ENCODE assay signal across 17 cellular contexts in the genomic region with DNA sequence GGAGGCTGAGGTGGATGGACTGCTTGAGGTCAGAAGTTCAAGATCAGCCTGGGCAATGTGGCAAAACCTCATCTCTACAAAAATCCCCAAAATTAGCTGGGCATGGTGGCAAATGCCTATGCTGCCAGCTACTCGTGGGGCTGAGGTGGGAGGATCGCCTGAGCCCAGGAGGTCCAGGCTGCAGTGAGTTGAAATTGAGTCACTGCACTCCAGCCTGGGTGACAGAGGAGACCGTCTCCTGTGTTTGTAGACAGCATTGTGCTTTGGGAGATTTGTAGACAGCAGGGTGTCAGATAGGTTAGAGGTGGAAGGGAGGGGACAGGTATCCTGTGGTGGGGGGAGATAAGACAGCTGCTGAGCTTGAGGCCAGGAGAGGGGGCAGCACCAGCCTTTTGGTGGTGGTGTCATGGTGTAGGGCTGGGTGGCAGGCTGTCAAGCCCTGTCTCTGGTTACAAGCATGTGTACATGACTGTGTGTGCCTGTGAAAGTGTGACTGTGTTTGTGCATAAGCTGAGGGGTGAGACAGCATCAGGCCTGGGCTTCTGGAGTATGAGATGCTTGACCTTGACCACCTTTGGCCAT. TPM values are rescaled to one million over a fixed set of nuclear protein-coding genes. Genes with fewer than 3 reads are reported as not detected.
A peak's percentile ranks its signal among the peaks of the same experiment; 100 is the strongest.
DNase-seq lines count a peak whose midpoint lies in the region; ATAC-seq and TF ChIP-seq lines count a peak whose summit lies in the region.
"Had no signal": no experiment of that assay in that cellular context is flagged by ENCODE, and none has a peak within 500 bp of the region (broad histone marks: within the 10 kb centered on the region; RNA-seq: fewer than 3 reads in every experiment).

No MANE protein-coding gene starts in this region.

- no peak overlapping the region for H4K8ac ChIP-seq in mesenchymal stem cell (ENCODE audit: low read length)

- no peak for TF ChIP-seq CTCF in cardiac muscle cell (IDR thresholded peaks at IDR 0.05; ENCODE audit: low read depth, low read length)
- 0 out of 2 replicates have a peak, but pooled peaks have one; percentile 8 for TF ChIP-seq CTCF in WERI-Rb-1 (IDR thresholded peaks at IDR 0.05; ENCODE audit: low read depth, low read length)
- no peak for TF ChIP-seq CTCF in colonic mucosa (IDR thresholded peaks at IDR 0.05)

- H2AK5ac ChIP-seq in mesenchymal stem cell (ENCODE audit: low read length, severe bottlenecking): no peak overlapping the region

- no peak overlapping the region for H3K23ac ChIP-seq in mesenchymal stem cell (ENCODE audit: low read length in 2 of 2)

- no peak overlapping the region for H2BK5ac ChIP-seq in mesenchymal stem cell (ENCODE audit: low read depth, low read length, poor library complexity, severe bottlenecking)

- H3K9me3 Mint-ChIP-seq in stimulated activated effector memory CD8-positive, alpha-beta T cell treated with anti-CD3 and anti-CD28 coated beads, Interleukin-12 subunit alpha, Interleukin-12 subunit beta, amount 100 ng/mL, for 72 hours: no peaks in the 10 kb centered on the region
- H3K9me3 Mint-ChIP-seq: CD4-positive, CD25-positive, alpha-beta regulatory T cell; HFFc6; IgD-negative memory B cell had no signal

- no peaks in the 10 kb centered on the region for H3K9me3 ChIP-seq in cardiac muscle cell (ENCODE audit: low read depth)
- H3K9me3 ChIP-seq in right cardiac atrium (ENCODE audit: control insufficient read depth, low read length): no peaks in the 10 kb centered on the region
- no peaks in the 10 kb centered on the region for H3K9me3 ChIP-seq in WERI-Rb-1 (ENCODE audit: severe bottlenecking)
- H3K9me3 ChIP-seq in mesenchymal stem cell (ENCODE audit: control insufficient read depth, low read length): no peaks in the 10 kb centered on the region
- H3K9me3 ChIP-seq in colonic mucosa: no peaks in the 10 kb centered on the region

- H3K79me1 ChIP-seq in mesenchymal stem cell (replicated peaks; ENCODE audit: low read length, poor library complexity, severe bottlenecking): no peaks in the 10 kb centered on the region

- H3K36me3 Mint-ChIP-seq in stimulated activated effector memory CD8-positive, alpha-beta T cell treated with anti-CD3 and anti-CD28 coated beads, Interleukin-12 subunit alpha, Interleukin-12 subunit beta, amount 100 ng/mL, for 72 hours: peaks cover 50% of the 10 kb centered on the region
- H3K36me3 Mint-ChIP-seq: CD4-positive, CD25-positive, alpha-beta regulatory T cell; IgD-negative memory B cell had no signal

- H2AFZ ChIP-seq in mesenchymal stem cell (ENCODE audit: low read depth, low read length): no peak overlapping the region

- H3K9ac ChIP-seq in mesenchymal stem cell (ENCODE audit: low read length) (no peak overlapping the region), colonic mucosa (ENCODE audit: low read depth in 2 of 2, low read length in 2 of 2) (no peak overlapping the region)

- H2BK120ac ChIP-seq in mesenchymal stem cell (ENCODE audit: low read depth, low read length): no peak overlapping the region

- no peak overlapping the region for H3K18ac ChIP-seq in mesenchymal stem cell (ENCODE audit: low read depth in 1 of 2, low read length in 2 of 2)

- H3K4me2 ChIP-seq in mesenchymal stem cell (ENCODE audit: low read length, poor library complexity, severe bottlenecking): no peak overlapping the region

- H3K27ac Mint-ChIP-seq in stimulated activated effector memory CD8-positive, alpha-beta T cell treated with anti-CD3 and anti-CD28 coated beads, Interleukin-12 subunit alpha, Interleukin-12 subunit beta, amount 100 ng/mL, for 72 hours: no peak overlapping the region
- H3K27ac Mint-ChIP-seq: HFFc6, IgD-negative memory B cell had no signal

- 78% methylated on average over 3 of the region's 3 CpGs for WGBS in right cardiac atrium
- WGBS in mesenchymal stem cell: 62% methylated on average over 3 of the region's 3 CpGs

- peaks cover 26% of the 10 kb centered on the region for H3K36me3 ChIP-seq in cardiac muscle cell
- peaks cover 76% of the 10 kb centered on the region for H3K36me3 ChIP-seq in WERI-Rb-1
- H3K36me3 ChIP-seq in mesenchymal stem cell (ENCODE audit: control insufficient read depth in 1 of 2, insufficient read depth in 2 of 2, low read depth in 1 of 2, low read length in 2 of 2): peaks cover 0 to 43% of the 10 kb centered on the region in 2 experiments
- H3K36me3 ChIP-seq in colonic mucosa: no peaks in the 10 kb centered on the region

- H3K27me3 ChIP-seq in cardiac muscle cell (no peaks in the 10 kb centered on the region), right cardiac atrium (ENCODE audit: control insufficient read depth, insufficient read depth) (no peaks in the 10 kb centered on the region), WERI-Rb-1 (ENCODE audit: insufficient read depth, low read depth, severe bottlenecking) (no peaks in the 10 kb centered on the region), mesenchymal stem cell (ENCODE audit: control insufficient read depth in 1 of 2, insufficient read depth in 1 of 2, low read length in 2 of 2) (peaks cover 6 to 49% of the 10 kb centered on the region in 2 experiments), colonic mucosa (no peaks in the 10 kb centered on the region)

- H3K4me3 Mint-ChIP-seq in stimulated activated effector memory CD8-positive, alpha-beta T cell treated with anti-CD3 and anti-CD28 coated beads, Interleukin-12 subunit alpha, Interleukin-12 subunit beta, amount 100 ng/mL, for 72 hours: no peak overlapping the region
- H3K4me3 Mint-ChIP-seq: CD4-positive, CD25-positive, alpha-beta regulatory T cell; HFFc6; IgD-negative memory B cell had no signal

- no peak for DNase-seq in cardiac muscle cell (ENCODE audit: low read depth in 1 of 2, low spot score in 1 of 2)
- no peak for DNase-seq in right cardiac atrium
- no peak for DNase-seq in WERI-Rb-1
- no peak for DNase-seq in mesenchymal stem cell
- no peak for DNase-seq in stimulated activated effector memory CD8-positive, alpha-beta T cell treated with anti-CD3 and anti-CD28 coated beads, Interleukin-12 subunit alpha, Interleukin-12 subunit beta, amount 100 ng/mL, for 72 hours (ENCODE audit: low spot score in 2 of 2)
- no peak for DNase-seq in colonic mucosa
- DNase-seq in cortex of kidney (lab: John Stamatoyannopoulos, UW): no peak
- DNase-seq: Calu3; CD4-positive, CD25-positive, alpha-beta regulatory T cell; HFFc6; NCI-H1048; NCI-H1694; NCI-H446; NCI-H82 had no signal

- peak overlapping the region; percentile 53 for H4K91ac ChIP-seq in mesenchymal stem cell (ENCODE audit: low read length)

- intact Hi-C loops in right cardiac atrium (cut with DNase I): loop anchor here (5.0 to 10.0 kb wide), 3 partner anchors 76 to 223 kb away; no protein-coding TSS in a partner anchor
- intact Hi-C loops in colonic mucosa (cut with DNase I): no loop called here

- H3K4me3 ChIP-seq in cardiac muscle cell: no peak overlapping the region
- H3K4me3 ChIP-seq in right cardiac atrium (ENCODE audit: low read length): no peak overlapping the region
- no peak overlapping the region for H3K4me3 ChIP-seq in WERI-Rb-1 (ENCODE audit: low read depth, low read length)
- no peak overlapping the region for H3K4me3 ChIP-seq in mesenchymal stem cell (ENCODE audit: insufficient read depth in 1 of 2, low read depth in 1 of 2, low read length in 2 of 2)
- no peak overlapping the region for H3K4me3 ChIP-seq in colonic mucosa

- H3K27ac ChIP-seq in cardiac muscle cell (peak overlapping the region; percentile 95), right cardiac atrium (ENCODE audit: low read length) (no peak overlapping the region), WERI-Rb-1 (no peak overlapping the region), mesenchymal stem cell (ENCODE audit: low read length, poor library complexity, severe bottlenecking) (no peak overlapping the region), colonic mucosa (no peak overlapping the region)

- H3K14ac ChIP-seq in mesenchymal stem cell (ENCODE audit: low read length in 2 of 2): peak overlapping the region in 1 of 2 experiments; percentile 37

- ATAC-seq in right cardiac atrium (no peak), GM21737 (IDR thresholded peaks at IDR 0.05; ENCODE audit: unreplicated experiment) (no peak)
- peak; percentile 6 for ATAC-seq in stimulated activated effector memory CD8-positive, alpha-beta T cell treated with anti-CD3 and anti-CD28 coated beads, Interleukin-12 subunit alpha, Interleukin-12 subunit beta, amount 100 ng/mL, for 72 hours

- peaks cover 21% of the 10 kb centered on the region for H3K4me1 Mint-ChIP-seq in stimulated activated effector memory CD8-positive, alpha-beta T cell treated with anti-CD3 and anti-CD28 coated beads, Interleukin-12 subunit alpha, Interleukin-12 subunit beta, amount 100 ng/mL, for 72 hours

- H2BK15ac ChIP-seq in mesenchymal stem cell (ENCODE audit: low read depth, poor library complexity, severe bottlenecking): no peak overlapping the region

- H3K4me1 ChIP-seq in cardiac muscle cell (ENCODE audit: low read depth) (peaks cover 43% of the 10 kb centered on the region), right cardiac atrium (ENCODE audit: control insufficient read depth, insufficient read depth, low read length) (peaks cover 9% of the 10 kb centered on the region), mesenchymal stem cell (ENCODE audit: control insufficient read depth, insufficient read depth, low read depth, low read length) (peaks cover 16% of the 10 kb centered on the region), colonic mucosa (no peaks in the 10 kb centered on the region)

- no peak overlapping the region for H2BK12ac ChIP-seq in mesenchymal stem cell (ENCODE audit: low read length in 2 of 2)

- no peak overlapping the region for H3K4ac ChIP-seq in mesenchymal stem cell (ENCODE audit: low read depth in 1 of 2, low read length in 2 of 2)

RNA-seq across cellular contexts. Expression of a gene that starts 15.2 kb away (rescaled TPM):
- total RNA-seq in cardiac muscle cell (207 and 215 TPM in 2 replicates), right cardiac atrium (10 to 100 TPM; 14.0 to 50.3 (median 29.4) TPM), colonic mucosa (1 to 10 TPM; 1.6 to 7.3 TPM)
- polyA plus RNA-seq in cardiac muscle cell (63.0 and 97.5 TPM in 2 replicates), right cardiac atrium (29.3 TPM)
- 0.66 TPM for polyA plus RNA-seq in mesenchymal stem cell (2013, experiment 1 of 2)
- polyA plus RNA-seq in mesenchymal stem cell (2013, experiment 2 of 2): 1.1 TPM
- polyA plus RNA-seq: CD4-positive, CD25-positive, alpha-beta regulatory T cell; IgD-negative memory B cell had no signal

RNA-seq across cellular contexts. Expression of a gene that starts 34.3 kb away (rescaled TPM):
- total RNA-seq in cardiac muscle cell (67.1 and 109 TPM in 2 replicates), right cardiac atrium (10 to 100 TPM; 25.9 to 35.8 (median 28.1) TPM), colonic mucosa (100 to 1,000 TPM; 117 to 134 TPM)
- polyA plus RNA-seq in cardiac muscle cell (56.1 and 99.7 TPM in 2 replicates), right cardiac atrium (16.0 TPM)
- polyA plus RNA-seq in mesenchymal stem cell (2013, experiment 1 of 2): 42.3 TPM
- 43.2 TPM for polyA plus RNA-seq in mesenchymal stem cell (2013, experiment 2 of 2)

RNA-seq across cellular contexts. Expression of a gene that starts 44.4 kb away (rescaled TPM):
- 0.18 TPM in 1 of 2 replicates, not detected in the other for total RNA-seq in cardiac muscle cell
- 0.62 TPM in 1 of 2 replicates, not detected in the other for polyA plus RNA-seq in cardiac muscle cell
- total RNA-seq in right cardiac atrium: not detected
- polyA plus RNA-seq in right cardiac atrium: not detected
- not detected for polyA plus RNA-seq in mesenchymal stem cell (2013, experiment 1 of 2)
- not detected for polyA plus RNA-seq in mesenchymal stem cell (2013, experiment 2 of 2)
- not detected for total RNA-seq in colonic mucosa
- total RNA-seq: Calu3; CD4-positive, CD25-positive, alpha-beta regulatory T cell; G401; HFFc6 had no signal
- polyA plus RNA-seq: CD4-positive, CD25-positive, alpha-beta regulatory T cell; IgD-negative memory B cell had no signal
